ENCODE assay signal across 9 cellular contexts in the genomic region with DNA sequence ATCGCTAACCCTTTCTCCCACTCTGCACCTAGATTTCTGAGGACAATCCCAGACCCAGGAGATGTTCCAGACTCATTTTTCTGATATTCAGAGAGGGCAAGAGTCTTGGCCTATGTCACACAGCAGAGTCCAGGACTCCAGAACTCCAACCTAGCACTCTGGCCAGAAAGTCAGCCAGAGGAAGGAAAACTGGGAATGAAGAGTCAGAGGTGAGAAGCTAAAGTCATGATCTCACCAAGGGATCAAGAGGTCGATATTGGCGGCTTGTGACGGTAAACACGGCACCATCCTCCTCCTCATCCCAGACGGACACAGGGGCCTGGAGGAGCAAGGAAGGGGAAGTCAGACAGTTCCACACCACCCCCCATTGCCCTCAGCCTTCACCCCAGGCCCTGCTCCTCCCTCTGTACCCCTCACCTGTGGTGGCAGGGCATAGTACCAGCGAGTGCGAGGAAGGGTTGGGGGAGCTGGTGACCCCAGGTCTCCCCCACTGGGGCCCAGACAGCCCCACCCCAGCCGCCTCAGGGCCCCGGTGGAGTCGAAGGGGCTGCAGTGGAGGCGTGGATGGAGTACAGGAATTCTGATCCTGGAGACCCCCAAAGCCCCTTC. TPM values are rescaled to one million over a fixed set of nuclear protein-coding genes. Genes with fewer than 3 reads are reported as not detected.
DNase-seq lines count a peak whose midpoint lies in the region; ATAC-seq and TF ChIP-seq lines count a peak whose summit lies in the region.
"Had no signal": no experiment of that assay in that cellular context is flagged by ENCODE, and none has a peak within 500 bp of the region (broad histone marks: within the 10 kb centered on the region; RNA-seq: fewer than 3 reads in every experiment).

No MANE protein-coding gene starts in this region.

- peaks cover 11 to 39% (median 35%) of the 10 kb centered on the region in 9 donors for H3K4me1 ChIP-seq in heart right ventricle
- H3K4me1 ChIP-seq in mononuclear cell (ENCODE audit: insufficient read depth, low read length): peaks cover 35% of the 10 kb centered on the region
- peaks cover 0 to 7% of the 10 kb centered on the region in 2 donors for H3K4me1 ChIP-seq in uterus

- H3K27ac ChIP-seq in heart right ventricle (peak overlapping the region in 9 of 10 donors; percentile 93 to 99 (median 98)), caudate nucleus (ENCODE audit: low read depth, low read length) (peak overlapping the region; percentile 72), uterus (peak overlapping the region; percentile 95)
- H3K27ac ChIP-seq: SK-N-MC had no signal

- peak overlapping the region; percentile 65 to 97 (median 80) for H3K4me3 ChIP-seq in heart right ventricle
- peak overlapping the region; percentile 44 for H3K4me3 ChIP-seq in mononuclear cell (ENCODE audit: low read length)
- no peak overlapping the region for H3K4me3 ChIP-seq in uterus

- TF ChIP-seq CTCF in heart right ventricle (IDR thresholded peaks at IDR 0.05) (no peak), uterus (IDR thresholded peaks at IDR 0.05) (no peak)

- intact Hi-C loops in heart right ventricle (cut with DNase I) (no loop called here), left cardiac atrium (cut with DNase I) (no loop called here), uterus (cut with DNase I; ENCODE audit: low total_unique reads) (loop anchor here (10.0 kb wide), 2 partner anchors 92 to 128 kb away; a partner anchor contains a TSS)

- H3K9me3 ChIP-seq in heart right ventricle (no peaks in the 10 kb centered on the region), mononuclear cell (ENCODE audit: low read depth, low read length) (no peaks in the 10 kb centered on the region), uterus (no peaks in the 10 kb centered on the region)

- WGBS in heart right ventricle, 2 donors: 72 to 76% methylated on average over 12 of the region's 12 CpGs

- TF ChIP-seq POLR2A in uterus (IDR thresholded peaks at IDR 0.05): no peak

- DNase-seq in heart right ventricle: no peak
- no peak for DNase-seq in left cardiac atrium
- no peak for DNase-seq in caudate nucleus (lab: John Stamatoyannopoulos, UW)
- no peak for DNase-seq in uterus
- DNase-seq in NCI-H345 (lab: John Stamatoyannopoulos, UW): no peak
- no peak for DNase-seq in medulla oblongata (ENCODE audit: extremely low spot score)

- ATAC-seq in heart right ventricle (no peak), left cardiac atrium (no peak), GM21723 (IDR thresholded peaks at IDR 0.05; ENCODE audit: unreplicated experiment) (no peak)

- no peaks in the 10 kb centered on the region for H3K27me3 ChIP-seq in heart right ventricle
- no peaks in the 10 kb centered on the region for H3K27me3 ChIP-seq in mononuclear cell (ENCODE audit: insufficient read depth, low read length)
- H3K27me3 ChIP-seq in uterus: no peaks in the 10 kb centered on the region

- H3K36me3 ChIP-seq in heart right ventricle: peaks cover 0 to 65% (median 22%) of the 10 kb centered on the region in 9 donors
- no peaks in the 10 kb centered on the region for H3K36me3 ChIP-seq in uterus

RNA-seq across cellular contexts. Expression of a gene that starts 1.8 kb away (rescaled TPM):
- total RNA-seq in heart right ventricle (10 to 100 TPM; 40.7 to 79.8 (median 50.4) TPM), left cardiac atrium (10 to 100 TPM; 48.5 to 54.3 TPM), mononuclear cell (14.7 TPM), uterus (100 to 1,000 TPM in 1 of 4 donors, 10 to 100 TPM in 3; 34.4 to 118 (median 36.0) TPM)
- polyA plus RNA-seq in heart right ventricle: 10 to 100 TPM; 51.8 to 68.4 TPM

RNA-seq across cellular contexts. Expression of a gene that starts 7.5 kb away (rescaled TPM):
- total RNA-seq in heart right ventricle (10 to 100 TPM; 31.7 to 58.3 (median 40.2) TPM), left cardiac atrium (10 to 100 TPM; 43.9 to 47.5 TPM), mononuclear cell (11.1 TPM), uterus (10 to 100 TPM; 13.6 to 33.5 (median 21.6) TPM)
- 100 to 1,000 TPM; 248 to 448 TPM for polyA plus RNA-seq in heart right ventricle

RNA-seq across cellular contexts. Expression of a gene that starts 7.9 kb away (rescaled TPM):
- total RNA-seq in heart right ventricle: 10 to 100 TPM; 11.0 to 27.8 (median 16.2) TPM
- 10 to 100 TPM; 27.4 to 40.6 TPM for polyA plus RNA-seq in heart right ventricle
- total RNA-seq in left cardiac atrium: 10 to 100 TPM; 19.0 to 31.6 TPM
- total RNA-seq in mononuclear cell: 19.4 TPM
- 10 to 100 TPM; 17.9 to 60.3 (median 31.7) TPM for total RNA-seq in uterus

RNA-seq across cellular contexts. Expression of a gene that starts 17.0 kb away (rescaled TPM):
- total RNA-seq in heart right ventricle (100 to 1,000 TPM in 2 of 10 donors, 10 to 100 TPM in 8; 71.9 to 242 (median 86.7) TPM), left cardiac atrium (10 to 100 TPM; 74.0 to 80.9 TPM), mononuclear cell (188 TPM), uterus (10 to 100 TPM; 17.6 to 83.9 (median 41.4) TPM)
- polyA plus RNA-seq in heart right ventricle: 10 to 100 TPM; 20.6 to 49.7 TPM

RNA-seq across cellular contexts. Expression of a gene that starts 20.0 kb away (rescaled TPM):
- total RNA-seq in heart right ventricle (10 to 100 TPM in 2 of 10 donors, 1 to 10 TPM in 8; 5.3 to 12.2 (median 8.0) TPM), left cardiac atrium (1 to 10 TPM; 7.5 to 9.8 TPM), mononuclear cell (11.1 TPM), uterus (10 to 100 TPM in 3 of 4 donors, 1 to 10 TPM in 1; 5.5 to 15.9 (median 14.3) TPM)
- polyA plus RNA-seq in heart right ventricle: 1 to 10 TPM; 7.0 to 9.1 TPM

Comparison
In these comparisons a context has a peak if more than half of its experiments do, and no peak if none do; other contexts are left out.
1. H3K4me3 ChIP-seq: peak in heart right ventricle (10 of 10) and mononuclear cell (single experiment); none in uterus (0 of 2).
2. Peak in every context shown above with its lines, with median percentiles within 50 percentile points of each other: H3K27ac ChIP-seq.